In the genomic region with DNA sequence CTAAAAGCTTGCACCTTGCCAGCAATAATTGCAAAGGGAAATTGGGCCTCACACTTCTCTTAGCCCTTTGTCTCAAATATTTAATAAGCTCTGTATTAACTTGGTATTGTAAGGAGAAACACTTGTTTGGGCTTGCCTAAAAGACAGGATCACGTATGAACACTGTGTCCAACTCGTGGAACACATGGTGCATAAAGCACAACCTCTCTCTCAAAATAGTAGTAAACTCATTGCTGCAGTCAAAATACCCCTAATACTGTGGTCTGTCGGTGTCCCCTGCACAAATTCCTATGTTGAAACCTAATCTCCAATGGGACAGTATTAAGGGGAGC, we compare ENCODE assay signal across 8 cellular contexts. TPM values are rescaled to one million over a fixed set of nuclear protein-coding genes. Genes with fewer than 3 reads are reported as not detected.
DNase-seq lines count a peak whose midpoint lies in the region; TF ChIP-seq lines count a peak whose summit lies in the region.

No MANE protein-coding gene starts in this region.

- H3K4me1 ChIP-seq in transverse colon: peaks cover 0 to 37% (median 24%) of the 10 kb centered on the region in 4 donors

- no peaks in the 10 kb centered on the region for H3K9me3 ChIP-seq in transverse colon

- H3K36me3 Mint-ChIP-seq in CD14-positive monocyte: peaks cover 37 to 50% of the 10 kb centered on the region in 2 donors
- H3K36me3 Mint-ChIP-seq in activated naive CD8-positive, alpha-beta T cell treated with anti-CD3 and anti-CD28 coated beads for 36 hours: peaks cover 27% of the 10 kb centered on the region

- TF ChIP-seq CTCF in CD14-positive monocyte (IDR thresholded peaks at IDR 0.05) (no peak), HFF-Myc (IDR thresholded peaks at IDR 0.05; ENCODE audit: low read depth, low read length, missing control alignments) (no peak), transverse colon (IDR thresholded peaks at IDR 0.05) (no peak)

- DNase-seq in CD14-positive monocyte (ENCODE audit: low spot score): no peak
- DNase-seq in HFF-Myc (ENCODE audit: extremely low read depth, low read depth): no peak
- DNase-seq in activated naive CD8-positive, alpha-beta T cell treated with anti-CD3 and anti-CD28 coated beads for 36 hours: no peak
- no peak for DNase-seq in transverse colon
- no peak for DNase-seq in activated gamma-delta T cell (lab: John Stamatoyannopoulos, UW)
- DNase-seq in activated CD4-positive, alpha-beta T cell treated with anti-CD3 and anti-CD28 coated beads for 4 hours: no peak
- no peak for DNase-seq in HT-29 (ENCODE audit: low spot score)

- no peak for TF ChIP-seq POLR2A in transverse colon (IDR thresholded peaks at IDR 0.05)

- no peak for TF ChIP-seq EP300 in transverse colon (IDR thresholded peaks at IDR 0.05; ENCODE audit: low read depth)

- peaks cover 23% of the 10 kb centered on the region for H3K4me1 Mint-ChIP-seq in CD14-positive monocyte
- H3K4me1 Mint-ChIP-seq in activated naive CD8-positive, alpha-beta T cell treated with anti-CD3 and anti-CD28 coated beads for 36 hours: peaks cover 32% of the 10 kb centered on the region

- peaks cover 0 to 33% (median 13%) of the 10 kb centered on the region in 4 donors for H3K36me3 ChIP-seq in transverse colon

- peaks cover 0 to 2% (median 0%) of the 10 kb centered on the region in 3 donors for H3K27me3 Mint-ChIP-seq in CD14-positive monocyte (ENCODE audit: low read depth in 3 of 3)
- H3K27me3 Mint-ChIP-seq in activated naive CD8-positive, alpha-beta T cell treated with anti-CD3 and anti-CD28 coated beads for 36 hours: no peaks in the 10 kb centered on the region

- intact Hi-C loops in CD14-positive monocyte (cut with micrococcal nuclease): loop anchor here in 1 of 2 donors (5.0 kb wide), 1 partner anchor 35 kb away; no protein-coding TSS in a partner anchor
- intact Hi-C loops in transverse colon (cut with DNase I; ENCODE audit: low total_unique reads): no loop called here

- H3K27ac Mint-ChIP-seq in CD14-positive monocyte: peak overlapping the region; percentile 96 to 99 (median 99)
- peak overlapping the region; percentile 94 for H3K27ac Mint-ChIP-seq in activated naive CD8-positive, alpha-beta T cell treated with anti-CD3 and anti-CD28 coated beads for 36 hours

- 31% methylated on average over 3 of the region's 3 CpGs; no CpG with 5 or more reads in 1 of the 2 donors for WGBS in transverse colon (ENCODE audit: low coverage in 1 of 2), 2 donors

- H3K4me3 ChIP-seq in HFF-Myc (replicated peaks; ENCODE audit: low read depth, low read length) (peak overlapping the region; percentile 93), transverse colon (peak overlapping the region in 3 of 4 donors; percentile 74 to 82 (median 82))

- in situ Hi-C loops in transverse colon (cut with MboI; ENCODE audit: low pct_ligation_motif_present in 1 of 4, low pct_unique_long_range_greater_than_20kb in 1 of 4, low sequenced_read_pairs in 3 of 4): no loop called here

- H3K27me3 ChIP-seq in layer of hippocampus (ENCODE audit: control insufficient read depth, insufficient read depth, low read length) (no peaks in the 10 kb centered on the region), transverse colon (no peaks in the 10 kb centered on the region)

- peak overlapping the region; percentile 91 for H3K27ac ChIP-seq in layer of hippocampus (ENCODE audit: low read depth, low read length)
- peak overlapping the region; percentile 95 to 96 (median 96) for H3K27ac ChIP-seq in transverse colon

- peaks cover 0 to 2% (median 0%) of the 10 kb centered on the region in 7 donors for H3K9me3 Mint-ChIP-seq in CD14-positive monocyte
- no peaks in the 10 kb centered on the region for H3K9me3 Mint-ChIP-seq in activated naive CD8-positive, alpha-beta T cell treated with anti-CD3 and anti-CD28 coated beads for 36 hours

- peak overlapping the region; percentile 95 to 97 for H3K4me3 Mint-ChIP-seq in CD14-positive monocyte
- peak overlapping the region; percentile 96 for H3K4me3 Mint-ChIP-seq in activated naive CD8-positive, alpha-beta T cell treated with anti-CD3 and anti-CD28 coated beads for 36 hours

RNA-seq across cellular contexts. Expression of a gene that starts 0.4 kb away (rescaled TPM):
- 10 to 100 TPM; 23.1 to 25.6 TPM for polyA plus RNA-seq in CD14-positive monocyte
- 10 to 100 TPM; 28.8 to 30.5 TPM for total RNA-seq in activated naive CD8-positive, alpha-beta T cell treated with anti-CD3 and anti-CD28 coated beads for 36 hours
- 10 to 100 TPM; 15.5 to 53.2 (median 39.9) TPM for total RNA-seq in transverse colon
- total RNA-seq in HT-29 (2014; rRNA removed; shearing (Covaris generic)): 8.5 and 9.9 TPM in 2 replicates

RNA-seq across cellular contexts. Expression of a gene that starts 27.6 kb away (rescaled TPM):
- polyA plus RNA-seq in CD14-positive monocyte: 10 to 100 TPM; 77.1 to 88.5 TPM
- 10 to 100 TPM; 64.1 to 74.3 TPM for total RNA-seq in activated naive CD8-positive, alpha-beta T cell treated with anti-CD3 and anti-CD28 coated beads for 36 hours
- total RNA-seq in transverse colon: 10 to 100 TPM; 30.6 to 86.0 (median 47.2) TPM
- 30.5 and 34.4 TPM in 2 replicates for total RNA-seq in HT-29 (2014; rRNA removed; shearing (Covaris generic))

RNA-seq across cellular contexts. Expression of a gene that starts 32.2 kb away (rescaled TPM):
- 100 to 1,000 TPM; 430 to 458 TPM for polyA plus RNA-seq in CD14-positive monocyte
- 10 to 100 TPM; 67.6 to 69.0 TPM for total RNA-seq in activated naive CD8-positive, alpha-beta T cell treated with anti-CD3 and anti-CD28 coated beads for 36 hours
- total RNA-seq in transverse colon: 100 to 1,000 TPM in 2 of 4 donors, 10 to 100 TPM in 2; 22.7 to 130 (median 68.0) TPM
- total RNA-seq in HT-29 (2014; rRNA removed; shearing (Covaris generic)): 29.9 and 46.3 TPM in 2 replicates

RNA-seq across cellular contexts. Expression of a gene that starts 39.0 kb away (rescaled TPM):
- polyA plus RNA-seq in CD14-positive monocyte: 1 to 10 TPM; 5.0 to 8.1 TPM
- total RNA-seq in activated naive CD8-positive, alpha-beta T cell treated with anti-CD3 and anti-CD28 coated beads for 36 hours: 10 to 100 TPM; 10.8 to 14.1 TPM
- total RNA-seq in transverse colon: 10 to 100 TPM; 12.0 to 22.4 (median 18.7) TPM
- total RNA-seq in HT-29 (2014; rRNA removed; shearing (Covaris generic)): 5.4 and 6.6 TPM in 2 replicates
